Comparison of ENCODE assay signal across 10 cellular contexts in genomic region chr16:24834459-24835335, GRCh38. TPM values are rescaled to one million over a fixed set of nuclear protein-coding genes. Genes with fewer than 3 reads are reported as not detected.
DNase-seq lines count a peak whose midpoint lies in the region; ATAC-seq, FAIRE-seq and TF ChIP-seq lines count a peak whose summit lies in the region.
"Had no signal": no experiment of that assay in that cellular context is flagged by ENCODE, and none has a peak within 500 bp of the region (broad histone marks: within the 10 kb centered on the region; RNA-seq: fewer than 3 reads in every experiment).

No MANE protein-coding gene starts in this region.

- no peaks in the 10 kb centered on the region for H3K36me3 Mint-ChIP-seq in WTC11
- peaks cover 10% of the 10 kb centered on the region for H3K36me3 Mint-ChIP-seq in stimulated activated memory B cell treated with anti-CD40 and anti-IgM and Interleukin-4, amounts not matched to agents 10 μg/mL and 1 μg/mL and 100 μg/mL, for 72 hours

- no peaks in the 10 kb centered on the region for H3K27me3 ChIP-seq in kidney epithelial cell (ENCODE audit: control insufficient read depth, insufficient read depth, low read length)

- H3K36me3 ChIP-seq in kidney epithelial cell (ENCODE audit: control insufficient read depth, insufficient read depth, low read length), result no peaks in the 10 kb centered on the region

- no peaks in the 10 kb centered on the region for H3K9me3 Mint-ChIP-seq in WTC11
- H3K9me3 Mint-ChIP-seq in stimulated activated memory B cell treated with anti-CD40 and anti-IgM and Interleukin-4, amounts not matched to agents 10 μg/mL and 1 μg/mL and 100 μg/mL, for 72 hours, result no peaks in the 10 kb centered on the region
- H3K9me3 Mint-ChIP-seq: naive B cell; T-helper 1 cell treated with Interleukin-12 subunit alpha and Interleukin-12 subunit beta and Interleukin-4 antibody, amounts not matched to agents 30 μg/mL and 1 μg/mL, for 36 hours had no signal

- no peak for FAIRE-seq in GM12891 (lab: Jason Lieb, UNC)

- H3K4me3 Mint-ChIP-seq in WTC11, result no peak overlapping the region
- no peak overlapping the region for H3K4me3 Mint-ChIP-seq in stimulated activated memory B cell treated with anti-CD40 and anti-IgM and Interleukin-4, amounts not matched to agents 10 μg/mL and 1 μg/mL and 100 μg/mL, for 72 hours
- H3K4me3 Mint-ChIP-seq: naive B cell; T-helper 1 cell treated with Interleukin-12 subunit alpha and Interleukin-12 subunit beta and Interleukin-4 antibody, amounts not matched to agents 30 μg/mL and 1 μg/mL, for 36 hours had no signal

- ATAC-seq in WTC11 (peak; percentile 88), GM21390 (IDR thresholded peaks at IDR 0.05; ENCODE audit: unreplicated experiment) (no peak)
- no peak for ATAC-seq in stimulated activated memory B cell treated with anti-CD40 and anti-IgM and Interleukin-4, amounts not matched to agents 10 μg/mL and 1 μg/mL and 100 μg/mL, for 72 hours

- TF ChIP-seq CTCF in WTC11 (IDR thresholded peaks at IDR 0.05) (no peak), kidney epithelial cell (IDR thresholded peaks at IDR 0.05; ENCODE audit: insufficient read depth, low read length, poor library complexity, severe bottlenecking) (peak; percentile 63)

- POLR2A ChIA-PET in WTC11 (lab: Charles Lee), result no interaction called here

- H3K4me3 ChIP-seq in kidney epithelial cell (ENCODE audit: low read depth, low read length), result no peak overlapping the region

- CTCF ChIA-PET in WTC11 (lab: Charles Lee), result interaction anchor here (0.5 to 1.9 kb wide), 20 partner anchors 11 to 391 kb away, joined by 3 to 10 read pairs (median 4); partner anchors contain the start of genes LCMT1 and SLC5A11

- DNase-seq in Daoy (ENCODE audit: low read depth), result peak; percentile 45
- peak; percentile 36 to 50 for DNase-seq in Kasumi-1 (lab: John Stamatoyannopoulos, UW)
- peak; percentile 52 for DNase-seq in WTC11 (ENCODE audit: low spot score)
- no peak for DNase-seq in kidney epithelial cell (ENCODE audit: low read depth)
- DNase-seq in GM12891 (ENCODE audit: insufficient read length, low spot score), result no peak
- no peak for DNase-seq in NCI-H187 (lab: John Stamatoyannopoulos, UW)
- DNase-seq: naive B cell had no signal

- H3K27ac Mint-ChIP-seq in WTC11, result no peak overlapping the region
- no peak overlapping the region for H3K27ac Mint-ChIP-seq in stimulated activated memory B cell treated with anti-CD40 and anti-IgM and Interleukin-4, amounts not matched to agents 10 μg/mL and 1 μg/mL and 100 μg/mL, for 72 hours
- H3K27ac Mint-ChIP-seq: naive B cell; T-helper 1 cell treated with Interleukin-12 subunit alpha and Interleukin-12 subunit beta and Interleukin-4 antibody, amounts not matched to agents 30 μg/mL and 1 μg/mL, for 36 hours had no signal

- TF ChIP-seq POLR2A in GM12891 (IDR thresholded peaks at IDR 0.05; ENCODE audit: low read depth, low read length), result no peak

- no peaks in the 10 kb centered on the region for H3K27me3 Mint-ChIP-seq in WTC11 (ENCODE audit: low read depth)
- H3K27me3 Mint-ChIP-seq in stimulated activated memory B cell treated with anti-CD40 and anti-IgM and Interleukin-4, amounts not matched to agents 10 μg/mL and 1 μg/mL and 100 μg/mL, for 72 hours, result no peaks in the 10 kb centered on the region
- H3K27me3 Mint-ChIP-seq: naive B cell had no signal

- H3K4me1 Mint-ChIP-seq in WTC11, result no peaks in the 10 kb centered on the region
- H3K4me1 Mint-ChIP-seq in stimulated activated memory B cell treated with anti-CD40 and anti-IgM and Interleukin-4, amounts not matched to agents 10 μg/mL and 1 μg/mL and 100 μg/mL, for 72 hours, result peaks cover 4% of the 10 kb centered on the region

TF ChIP-seq in WTC11, 78 proteins besides CTCF, POLR2A, EP300 and RAD21:
- peak; percentile 62; the same call in 1 of the 2 replicates for TF ChIP-seq ZNF121 (CRISPR knock-in tag; IDR thresholded peaks at IDR 0.05)
- TF ChIP-seq NFATC4 (CRISPR knock-in tag; IDR thresholded peaks at IDR 0.05), result no peak

TF ChIP-seq in GM12891, 5 proteins besides CTCF, POLR2A, EP300 and RAD21:
- no peak for TF ChIP-seq POLR2AphosphoS5 (IDR thresholded peaks at IDR 0.05; ENCODE audit: low read depth, low read length)
- TF ChIP-seq PAX5 (IDR thresholded peaks at IDR 0.05; ENCODE audit: insufficient read depth, low read length, severe bottlenecking), result no peak
- no peak for TF ChIP-seq POU2F2 (IDR thresholded peaks at IDR 0.05; ENCODE audit: low read depth, low read length)
- no peak for TF ChIP-seq SPI1 (IDR thresholded peaks at IDR 0.05; ENCODE audit: low read depth, low read length)
- TF ChIP-seq TAF1 (IDR thresholded peaks at IDR 0.05; ENCODE audit: low read depth, low read length), result no peak

RNA-seq across cellular contexts. Expression of gene SLC5A11, which starts 11.1 kb away (rescaled TPM):
- not detected in 2 replicates for total RNA-seq in Daoy (2014; rRNA removed; shearing (Covaris generic))
- total RNA-seq in WTC11 (2021) (0.11 to 0.23 TPM in 2 of 3 replicates, not detected in the other), kidney epithelial cell (not detected in 2 replicates)
- not detected for polyA plus RNA-seq in GM12891 (2012; ENCODE audit: low read depth, missing spikeins)

Comparison
In these comparisons a context has a peak if more than half of its experiments do, and no peak if none do; other contexts are left out.
1. DNase-seq: peak in Daoy (single experiment), Kasumi-1 (2 of 2) and WTC11 (single experiment); none in kidney epithelial cell (single experiment), GM12891 (single experiment) and NCI-H187 (0 of 2).